ENCODE assay signal across 18 cellular contexts in the genomic region with DNA sequence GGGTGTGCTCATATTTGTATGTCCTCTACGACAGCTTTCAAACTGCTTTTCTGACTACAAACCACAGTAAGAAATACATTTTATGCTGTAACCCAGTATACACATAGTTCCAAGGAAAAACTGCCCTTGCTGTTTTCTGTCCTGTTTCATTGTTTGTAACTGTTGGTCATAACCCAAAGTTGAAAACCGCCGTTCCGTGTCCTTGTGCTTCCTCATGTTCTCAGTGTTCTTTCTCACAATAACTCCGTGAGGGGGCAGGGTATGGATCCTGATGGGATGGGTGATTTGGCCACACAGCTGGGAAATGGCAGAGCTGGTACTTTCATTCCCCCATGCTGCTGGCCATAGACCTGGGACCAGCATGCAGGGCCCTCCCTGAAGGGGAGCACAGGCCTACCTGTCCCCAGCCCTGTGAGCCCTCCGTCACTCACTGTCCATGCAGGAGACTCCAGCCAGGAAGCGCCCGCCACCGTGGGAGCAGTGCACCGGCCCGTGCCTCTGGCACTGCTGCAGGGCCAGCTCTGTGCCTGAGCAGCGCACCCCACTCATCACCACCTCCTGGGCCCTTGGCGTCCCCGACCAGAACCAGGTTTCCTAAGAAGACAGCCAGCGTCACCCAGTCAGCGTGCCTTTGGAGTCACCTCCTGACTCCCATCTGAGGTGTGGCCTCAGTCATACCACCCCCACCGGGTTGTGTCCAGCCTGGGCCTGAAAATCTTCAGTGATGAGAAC. TPM values are rescaled to one million over a fixed set of nuclear protein-coding genes. Genes with fewer than 3 reads are reported as not detected.
DNase-seq lines count a peak whose midpoint lies in the region; ATAC-seq, FAIRE-seq and TF ChIP-seq lines count a peak whose summit lies in the region.
"Had no signal": no experiment of that assay in that cellular context is flagged by ENCODE, and none has a peak within 500 bp of the region (broad histone marks: within the 10 kb centered on the region; RNA-seq: fewer than 3 reads in every experiment).

No MANE protein-coding gene starts in this region.

- H3K4me3 Mint-ChIP-seq in stimulated activated naive B cell treated with anti-CD40 and anti-IgM and Interleukin-4, amounts not matched to agents 10 μg/mL and 1 μg/mL and 100 μg/mL, for 72 hours: no peak overlapping the region

- no peaks in the 10 kb centered on the region for H3K79me2 ChIP-seq in K562 (ENCODE audit: control insufficient read depth, insufficient read depth, low read length)
- H3K79me2 ChIP-seq in HepG2 (ENCODE audit: insufficient read depth, low read length): no peaks in the 10 kb centered on the region
- no peaks in the 10 kb centered on the region for H3K79me2 ChIP-seq in mesendoderm (ENCODE audit: control insufficient read depth, insufficient read depth, low read length)

- H3K36me3 Mint-ChIP-seq in stimulated activated naive B cell treated with anti-CD40 and anti-IgM and Interleukin-4, amounts not matched to agents 10 μg/mL and 1 μg/mL and 100 μg/mL, for 72 hours: peaks cover 21 to 29% of the 10 kb centered on the region in 2 donors

- TF ChIP-seq CTCF in GM20000 (IDR thresholded peaks at IDR 0.05; ENCODE audit: extremely low read depth, missing control alignments): no peak
- TF ChIP-seq CTCF in K562 (IDR thresholded peaks at IDR 0.05 in 2 of 3, conservative IDR thresholded peaks at IDR 0.05 in 1 of 3; ENCODE audit: insufficient read depth in 2 of 3, low read depth in 1 of 3, low read length in 3 of 3): no peak
- TF ChIP-seq CTCF in HepG2 (CRISPR knock-in tag; IDR thresholded peaks at IDR 0.05): no peak

- H3K9me1 ChIP-seq in K562 (ENCODE audit: control insufficient read depth, insufficient read depth, low read length): no peaks in the 10 kb centered on the region

- TF ChIP-seq POLR2A in K562 (conservative IDR thresholded peaks at IDR 0.05): no peak
- TF ChIP-seq POLR2A in HepG2 (IDR thresholded peaks at IDR 0.05; ENCODE audit: insufficient read depth in 1 of 2, low read depth in 2 of 2, low read length in 2 of 2): no peak

- H2AK5ac ChIP-seq in mesendoderm (ENCODE audit: low read length): no peak overlapping the region

- H3K9ac ChIP-seq in K562 (ENCODE audit: insufficient read depth in 1 of 2, low read depth in 2 of 2, low read length in 2 of 2): no peak overlapping the region
- H3K9ac ChIP-seq in HepG2 (ENCODE audit: insufficient read depth, low read depth, low read length): no peak overlapping the region
- H3K9ac ChIP-seq in mesendoderm (ENCODE audit: low read length): no peak overlapping the region
- H3K9ac ChIP-seq: SK-N-SH had no signal

- ATAC-seq in K562 (no peak), HepG2 (no peak; the same call in 2 of the 3 replicates)
- no peak for ATAC-seq in stimulated activated naive B cell treated with anti-CD40 and anti-IgM and Interleukin-4, amounts not matched to agents 10 μg/mL and 1 μg/mL and 100 μg/mL, for 72 hours (replicated peaks)

- peaks cover 0 to 4% of the 10 kb centered on the region in 2 donors for H3K4me1 Mint-ChIP-seq in stimulated activated naive B cell treated with anti-CD40 and anti-IgM and Interleukin-4, amounts not matched to agents 10 μg/mL and 1 μg/mL and 100 μg/mL, for 72 hours

- no peak overlapping the region for H3K56ac ChIP-seq in mesendoderm (ENCODE audit: low read length)

- BruUV-seq in K562 (replicated peaks; lab: Mats Ljungman, UMichigan) (no TSS peak), HepG2 (replicated peaks; lab: Mats Ljungman, UMichigan) (no TSS peak)

- H2BK15ac ChIP-seq in mesendoderm (replicated peaks; ENCODE audit: low read depth): no peak overlapping the region

- H3K4me2 ChIP-seq in K562 (ENCODE audit: insufficient read depth, low read length) (no peak overlapping the region), HepG2 (ENCODE audit: low read depth, low read length) (no peak overlapping the region), mesendoderm (ENCODE audit: low read length) (no peak overlapping the region)
- H3K4me2 ChIP-seq: SK-N-SH had no signal

- TF ChIP-seq RAD21 in K562 (CRISPR knock-in tag; conservative IDR thresholded peaks at IDR 0.05 in 1 of 2, IDR thresholded peaks at IDR 0.05 in 1 of 2): no peak
- TF ChIP-seq RAD21 in HepG2 (CRISPR knock-in tag; IDR thresholded peaks at IDR 0.05): no peak

- H3K4me1 ChIP-seq in K562 (replicated peaks in 1 of 2; ENCODE audit: control insufficient read depth in 2 of 2, insufficient read depth in 2 of 2, low read length in 2 of 2) (peaks cover 8 to 10% of the 10 kb centered on the region in 2 experiments), HepG2 (ENCODE audit: insufficient read depth, low read length) (peaks cover 9% of the 10 kb centered on the region), mesendoderm (ENCODE audit: control insufficient read depth, low read depth, low read length) (no peaks in the 10 kb centered on the region)

- H3K27me3 Mint-ChIP-seq in stimulated activated naive B cell treated with anti-CD40 and anti-IgM and Interleukin-4, amounts not matched to agents 10 μg/mL and 1 μg/mL and 100 μg/mL, for 72 hours: no peaks in the 10 kb centered on the region

- no peak overlapping the region for H4K8ac ChIP-seq in mesendoderm (ENCODE audit: low read depth, low read length)

- no peak for FAIRE-seq in K562 (lab: Jason Lieb, UNC)
- no peak for FAIRE-seq in HepG2 (lab: Jason Lieb, UNC)
- FAIRE-seq: A204.1 had no signal

- H3K9me3 Mint-ChIP-seq in stimulated activated naive B cell treated with anti-CD40 and anti-IgM and Interleukin-4, amounts not matched to agents 10 μg/mL and 1 μg/mL and 100 μg/mL, for 72 hours: no peaks in the 10 kb centered on the region

- no peak overlapping the region for H3K18ac ChIP-seq in mesendoderm (ENCODE audit: low read length)

- no peaks in the 10 kb centered on the region for H3K36me3 ChIP-seq in K562 (ENCODE audit: control insufficient read depth, insufficient read depth, low read length)
- peaks cover 0 to 3% of the 10 kb centered on the region in 2 experiments; a peak in 2 of 5 replicates for H3K36me3 ChIP-seq in HepG2 (replicated peaks in 1 of 2; ENCODE audit: control insufficient read depth in 1 of 2, insufficient read depth in 2 of 2, low read length in 2 of 2)
- no peaks in the 10 kb centered on the region for H3K36me3 ChIP-seq in mesendoderm (ENCODE audit: control insufficient read depth, insufficient read depth, low read length)

- no peak overlapping the region for H2BK5ac ChIP-seq in mesendoderm (ENCODE audit: low read length)

- H2BK120ac ChIP-seq in mesendoderm (ENCODE audit: low read depth, low read length): no peak overlapping the region

- 69% methylated on average over 13 of the region's 17 CpGs for WGBS in K562 (ENCODE audit: insufficient coverage, low coverage, missing lambda C conversion rate)
- WGBS in HepG2 (ENCODE audit: low lambda C conversion rate): 93% methylated on average over 10 of the region's 17 CpGs
- WGBS in mesendoderm (ENCODE audit: extremely low coverage, insufficient coverage, low lambda C conversion rate): no CpG with 5 or more reads among the region's 17 CpGs

- H3K79me1 ChIP-seq in mesendoderm (ENCODE audit: low read length): no peaks in the 10 kb centered on the region

- H3K27ac ChIP-seq in K562 (ENCODE audit: extremely low read depth, low read depth, low read length) (no peak overlapping the region), HepG2 (ENCODE audit: extremely low read length, insufficient read depth, low read length) (no peak overlapping the region), mesendoderm (ENCODE audit: low read depth, low read length) (no peak overlapping the region)

- POLR2A ChIA-PET in K562 (lab: Yijun Ruan, JAX): interaction anchor here (0.6 kb wide), 1 partner anchor 1214 kb away, joined by 3 read pairs; no protein-coding TSS in a partner anchor
- POLR2A ChIA-PET in HepG2 (lab: Yijun Ruan, JAX): no interaction called here

- no peaks in the 10 kb centered on the region for H3K9me3 ChIP-seq in K562 (replicated peaks; ENCODE audit: control insufficient read depth, insufficient read depth, low read depth, low read length)
- no peaks in the 10 kb centered on the region for H3K9me3 ChIP-seq in HepG2 (ENCODE audit: low read length)
- H3K9me3 ChIP-seq: SK-N-SH had no signal

- H4K20me1 ChIP-seq in K562 (replicated peaks; ENCODE audit: control insufficient read depth, insufficient read depth, low read length) (no peaks in the 10 kb centered on the region), HepG2 (ENCODE audit: insufficient read depth, low read length) (no peaks in the 10 kb centered on the region)

- H2AFZ ChIP-seq in K562 (ENCODE audit: low read depth, low read length) (no peak overlapping the region), HepG2 (ENCODE audit: low read length) (no peak overlapping the region)

- CTCF ChIA-PET in K562 (lab: Yijun Ruan, JAX; ENCODE audit: low intra/inter-chr PET ratio): no interaction called here
- CTCF ChIA-PET in HepG2 (lab: Yijun Ruan, JAX; ENCODE audit: low intra/inter-chr PET ratio, low total read pairs): no interaction called here

- in situ Hi-C loops in K562 (cut with MboI) (no loop called here), HepG2 (cut with HindIII; ENCODE audit: extremely low pct_ligation_motif_present, low pct_unique_long_range_greater_than_20kb) (no loop called here)

- no peak overlapping the region for H3K4ac ChIP-seq in mesendoderm (ENCODE audit: low read depth, low read length)

- H3K27me3 ChIP-seq in K562 (ENCODE audit: control insufficient read depth in 2 of 2, insufficient read depth in 2 of 2, low read length in 2 of 2) (no peaks in the 10 kb centered on the region), HepG2 (ENCODE audit: control insufficient read depth in 1 of 2, insufficient read depth in 2 of 2, low read length in 2 of 2) (no peaks in the 10 kb centered on the region), mesendoderm (ENCODE audit: insufficient read depth, low read length, poor library complexity) (no peaks in the 10 kb centered on the region)

- no peak overlapping the region for H3K23ac ChIP-seq in mesendoderm (ENCODE audit: low read length)

- TF ChIP-seq EP300 in K562 (IDR thresholded peaks at IDR 0.05; ENCODE audit: low read length): no peak
- no peak for TF ChIP-seq EP300 in HepG2 (IDR thresholded peaks at IDR 0.05; ENCODE audit: low read depth in 2 of 2, low read length in 2 of 2)
- TF ChIP-seq EP300 in HepG2 (CRISPR knock-in tag; IDR thresholded peaks at IDR 0.05; ENCODE audit: borderline replicate concordance): no peak

- no peak overlapping the region for H3K4me3 ChIP-seq in K562
- no peak overlapping the region for H3K4me3 ChIP-seq in HepG2 (replicated peaks in 1 of 3; ENCODE audit: insufficient read depth in 1 of 3, low read depth in 2 of 3, low read length in 3 of 3)
- no peak overlapping the region for H3K4me3 ChIP-seq in mesendoderm (ENCODE audit: low read length)

- no peak overlapping the region for H4K5ac ChIP-seq in mesendoderm (ENCODE audit: low read length)

- no peak overlapping the region for H3K27ac Mint-ChIP-seq in stimulated activated naive B cell treated with anti-CD40 and anti-IgM and Interleukin-4, amounts not matched to agents 10 μg/mL and 1 μg/mL and 100 μg/mL, for 72 hours

- intact Hi-C loops in K562 (cut with micrococcal nuclease): no loop called here
- intact Hi-C loops in HepG2 (cut with micrococcal nuclease; ENCODE audit: unreplicated experiment): no loop called here

- DNase-seq in AG20443 (ENCODE audit: low spot score) (peak; percentile 4), GM20000 (ENCODE audit: low spot score) (peak; percentile 2), K562 (ENCODE audit: extremely low read depth in 1 of 4, low spot score in 3 of 4) (no peak), HepG2 (ENCODE audit: low spot score) (no peak), mesendoderm (no peak), NCI-H187 (lab: John Stamatoyannopoulos, UW) (no peak), anterior cingulate cortex (lab: John Stamatoyannopoulos, UW) (no peak)
- DNase-seq in stimulated activated naive B cell treated with anti-CD40 and anti-IgM and Interleukin-4, amounts not matched to agents 10 μg/mL and 1 μg/mL and 100 μg/mL, for 72 hours: no peak
- DNase-seq: DMS79, HCEC 1CT, NCI-H1105, NCI-H2081 treated with DMSO at 0.1 percent for 48 hours, NCI-H510A, NCI-H774, RPMI8226, SHP77 treated with DMSO at 0.1 percent for 48 hours, SK-N-SH had no signal

RNA-seq across cellular contexts. Expression of gene LOXL4, which starts 12.7 kb away (rescaled TPM):
- 0.35 and 1.1 TPM in 2 replicates for total RNA-seq in K562 (2011; cell fraction: chromatin; rRNA removed; ENCODE audit: low replicate concordance)
- total RNA-seq in K562 (2011; cell fraction: nucleolus; rRNA removed): 0.92 and 1.2 TPM in 2 replicates
- total RNA-seq in K562 (2011; cell fraction: nucleoplasm; rRNA removed): 0.53 and 0.95 TPM in 2 replicates
- total RNA-seq in K562 (2014; rRNA removed) (0.04 and 0.09 TPM in 2 replicates), K562 (2014; rRNA removed; fragmentation: Illumina TruSeq; extraction: Trizol) (0.06 TPM in 1 of 2 replicates, not detected in the other), K562 (2015; rRNA removed; fragmentation: Illumina TruSeq; extraction: Trizol) (not detected in 2 replicates), K562 (2021) (0.04 and 0.13 TPM in 2 replicates), HepG2 (2016; rRNA removed; fragmentation: Illumina TruSeq; extraction: Trizol) (3.8 and 8.8 TPM in 2 replicates)
- polyA plus RNA-seq in K562 (2011; rRNA removed) (0.35 and 0.39 TPM in 2 replicates), K562 (2014; fragmentation: Illumina TruSeq; extraction: Trizol) (0.03 and 0.04 TPM in 2 replicates), K562 (2014; fragmentation: Nextera tagmentation; extraction: Ambion mirVana) (under 1 TPM in 1 of 2 experiments, not detected in 1; 0.04 TPM), K562 (2014; rRNA removed) (0.05 and 0.07 TPM in 2 replicates), HepG2 (2011; rRNA removed) (21.1 and 31.3 TPM in 2 replicates)
- 0.47 and 0.58 TPM in 2 replicates for polyA plus RNA-seq in K562 (2011; cell fraction: cytosol; rRNA removed)
- polyA plus RNA-seq in K562 (2011; cell fraction: nucleus; rRNA removed): 0.76 and 1.2 TPM in 2 replicates
- 0.16 and 0.83 TPM in 2 replicates for polyA plus RNA-seq in K562 (2012)
- 0.21 and 0.24 TPM in 2 replicates for polyA minus RNA-seq in K562 (2011; rRNA and poly(A)+ RNA removed)
- 0.48 TPM in 1 of 2 replicates, not detected in the other for polyA minus RNA-seq in K562 (2011; cell fraction: cytosol; rRNA and poly(A)+ RNA removed)
- polyA minus RNA-seq in K562 (2011; cell fraction: nucleus; rRNA and poly(A)+ RNA removed): 0.22 and 0.27 TPM in 2 replicates
- 0.91 and 0.97 TPM in 2 replicates for total RNA-seq in HepG2 (2016; cell fraction: cytosol; rRNA removed; fragmentation: Illumina TruSeq; extraction: Trizol; ENCODE audit: low read depth)
- total RNA-seq in HepG2 (2016; cell fraction: insoluble cytoplasmic fraction; rRNA removed; fragmentation: Illumina TruSeq; extraction: Trizol): 3.1 and 9.9 TPM in 2 replicates
- 2.6 and 3.1 TPM in 2 replicates for total RNA-seq in HepG2 (2016; cell fraction: membrane; rRNA removed; fragmentation: Illumina TruSeq; extraction: Trizol)
- total RNA-seq in HepG2 (2016; cell fraction: nucleus; rRNA removed; fragmentation: Illumina TruSeq; extraction: Trizol): 9.7 TPM in 2 replicates
- 19.8 and 25.9 TPM in 2 replicates for polyA plus RNA-seq in HepG2 (2011; cell fraction: cytosol; rRNA removed)
- polyA plus RNA-seq in HepG2 (2011; cell fraction: nucleus; rRNA removed): 20.8 and 24.7 TPM in 2 replicates
- polyA plus RNA-seq in HepG2 (2012): 12.1 and 16.1 TPM in 2 replicates
- 0.87 and 1.0 TPM in 2 replicates for polyA plus RNA-seq in HepG2 (2016; cell fraction: cytosol; fragmentation: Illumina TruSeq; extraction: Trizol; ENCODE audit: low read depth)
- 3.1 and 3.6 TPM in 2 replicates for polyA plus RNA-seq in HepG2 (2016; cell fraction: insoluble cytoplasmic fraction; fragmentation: Illumina TruSeq; extraction: Trizol; ENCODE audit: low read depth)
- polyA plus RNA-seq in HepG2 (2016; cell fraction: membrane; fragmentation: Illumina TruSeq; extraction: Trizol; ENCODE audit: low read depth): 2.1 and 2.4 TPM in 2 replicates
- polyA plus RNA-seq in HepG2 (2016; cell fraction: nucleus; fragmentation: Illumina TruSeq; extraction: Trizol; ENCODE audit: insufficient read depth, low read depth): 12.3 and 13.7 TPM in 2 replicates
- polyA minus RNA-seq in HepG2 (2011; rRNA and poly(A)+ RNA removed; ENCODE audit: low replicate concordance): 33.3 TPM in 1 of 2 replicates, not detected in the other
- 13.7 and 23.0 TPM in 2 replicates for polyA minus RNA-seq in HepG2 (2011; cell fraction: cytosol; rRNA and poly(A)+ RNA removed)
- polyA minus RNA-seq in HepG2 (2011; cell fraction: nucleus; rRNA and poly(A)+ RNA removed): 7.2 and 9.9 TPM in 2 replicates
- polyA plus RNA-seq in mesendoderm (2013, experiment 1 of 2): 0.67 TPM
- 0.64 TPM for polyA plus RNA-seq in mesendoderm (2013, experiment 2 of 2)

Comparison
In these comparisons a context has a peak if more than half of its experiments do, and no peak if none do; other contexts are left out.
1. DNase-seq: peak in AG20443 (single experiment) and GM20000 (single experiment); none in K562 (0 of 4), HepG2 (single experiment), mesendoderm (single experiment), NCI-H187 (0 of 2), stimulated activated naive B cell treated with anti-CD40 and anti-IgM and Interleukin-4, amounts not matched to agents 10 μg/mL and 1 μg/mL and 100 μg/mL, for 72 hours (single experiment) and anterior cingulate cortex (0 of 58).